Comparison of ENCODE assay signal across 21 cellular contexts in the genomic region with DNA sequence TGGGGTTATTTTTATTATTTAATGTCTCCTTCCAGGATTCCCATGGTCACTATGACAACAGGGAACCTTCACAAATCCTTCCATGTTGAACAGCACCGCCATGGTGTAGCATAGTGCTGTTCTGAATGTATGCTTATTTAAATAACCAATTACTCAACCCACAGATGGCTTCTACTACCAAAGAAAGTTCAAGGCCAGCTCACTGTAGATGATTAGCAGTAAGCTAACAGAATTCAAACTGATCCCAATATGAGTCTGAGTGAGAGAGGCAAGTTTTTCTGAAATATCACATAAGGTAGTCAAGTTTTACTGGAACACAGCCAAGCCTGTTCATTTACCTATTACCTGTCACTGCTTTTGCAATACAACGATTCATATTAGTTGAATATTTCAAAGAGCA. TPM values are rescaled to one million over a fixed set of nuclear protein-coding genes. Genes with fewer than 3 reads are reported as not detected.
A peak's percentile ranks its signal among the peaks of the same experiment; 100 is the strongest.
DNase-seq lines count a peak whose midpoint lies in the region; ATAC-seq, FAIRE-seq and TF ChIP-seq lines count a peak whose summit lies in the region.
"Had no signal": no experiment of that assay in that cellular context is flagged by ENCODE, and none has a peak within 500 bp of the region (broad histone marks: within the 10 kb centered on the region; RNA-seq: fewer than 3 reads in every experiment).

No MANE protein-coding gene starts in this region.

- H3K27ac ChIP-seq in CD4-positive, alpha-beta T cell (ENCODE audit: low read depth, low read length), result no peak overlapping the region
- H3K27ac ChIP-seq in tibial nerve (no peak overlapping the region), heart right ventricle (peak overlapping the region in 1 of 10 donors; percentile 3)
- H3K27ac ChIP-seq: thyroid gland had no signal

- peak overlapping the region; percentile 52 for H3K27ac Mint-ChIP-seq in CD4-positive, alpha-beta T cell
- H3K27ac Mint-ChIP-seq: activated naive CD8-positive, alpha-beta T cell treated with anti-CD3 and anti-CD28 coated beads, Interleukin-2, amount 50 U/mL, for 24 hours; dendritic cell treated with granulocyte-macrophage colony-stimulating factor and Interleukin-4, amounts not matched to agents 40 ng/mL and 50 ng/mL, for 4 days had no signal

- H3K36me3 ChIP-seq in tibial nerve (peaks cover 0 to 8% (median 0%) of the 10 kb centered on the region in 3 donors), heart right ventricle (peaks cover 0 to 7% (median 0%) of the 10 kb centered on the region in 9 donors)
- H3K36me3 ChIP-seq: thyroid gland had no signal

- CTCF ChIA-PET in CD4-positive, alpha-beta T cell (lab: Charles Lee), result no interaction called here

- POLR2A ChIA-PET in CD4-positive, alpha-beta T cell (lab: Charles Lee), result no interaction called here

- H3K27me3 Mint-ChIP-seq in CD4-positive, alpha-beta T cell, result no peaks in the 10 kb centered on the region
- H3K27me3 Mint-ChIP-seq: activated naive CD8-positive, alpha-beta T cell treated with anti-CD3 and anti-CD28 coated beads, Interleukin-2, amount 50 U/mL, for 24 hours; dendritic cell treated with granulocyte-macrophage colony-stimulating factor and Interleukin-4, amounts not matched to agents 40 ng/mL and 50 ng/mL, for 4 days had no signal

- H3K4me1 Mint-ChIP-seq in CD4-positive, alpha-beta T cell (ENCODE audit: low read depth), result peaks cover 70% of the 10 kb centered on the region

- TF ChIP-seq CTCF in CD4-positive, alpha-beta T cell (IDR thresholded peaks at IDR 0.05), result no peak
- TF ChIP-seq CTCF in epithelial cell of esophagus (IDR thresholded peaks at IDR 0.05; ENCODE audit: insufficient read depth, low read depth, low read length, missing control alignments), result no peak
- TF ChIP-seq CTCF in tibial nerve (IDR thresholded peaks at IDR 0.05), result no peak
- TF ChIP-seq CTCF in heart right ventricle (IDR thresholded peaks at IDR 0.05), result no peak

- no peak for DNase-seq in CD4-positive, alpha-beta T cell
- DNase-seq in GM19239 (ENCODE audit: insufficient read length, low spot score) (no peak), epithelial cell of esophagus (ENCODE audit: low read depth) (peak; percentile 61), H54 (ENCODE audit: insufficient read length, low spot score) (no peak), NCI-H446 (lab: John Stamatoyannopoulos, UW) (no peak), tibial nerve (ENCODE audit: low spot score in 2 of 2) (no peak), heart right ventricle (no peak)
- DNase-seq: activated CD4-positive, alpha-beta T cell treated with anti-CD3 and anti-CD28 coated beads for 1 hour; activated naive CD8-positive, alpha-beta T cell treated with anti-CD3 and anti-CD28 coated beads, Interleukin-2, amount 50 U/mL, for 24 hours; DMS79 treated with DMSO at 0.1 percent for 48 hours; NCI-H1048; NCI-H2081; NCI-H510A; NK-92 treated with Interleukin-12 subunit alpha and Interleukin-12 subunit beta, amount 100 ng/mL, for 24 hours; RPMI8226; stimulated activated CD4-positive, alpha-beta T cell treated with anti-CD3 and anti-CD28 coated beads, Interleukin-2, amount 100 ng/mL, for 48 hours; stimulated activated naive CD8-positive, alpha-beta T cell treated with anti-CD3 and anti-CD28 coated beads, Interleukin-15, Interleukin-2, amounts not matched to agents 100 U/mL and 50 U/mL, for 24 hours; thyroid gland had no signal

- no peaks in the 10 kb centered on the region for H3K9me3 Mint-ChIP-seq in CD4-positive, alpha-beta T cell
- H3K9me3 Mint-ChIP-seq: activated naive CD8-positive, alpha-beta T cell treated with anti-CD3 and anti-CD28 coated beads, Interleukin-2, amount 50 U/mL, for 24 hours; dendritic cell treated with granulocyte-macrophage colony-stimulating factor and Interleukin-4, amounts not matched to agents 40 ng/mL and 50 ng/mL, for 4 days had no signal

- peaks cover 29% of the 10 kb centered on the region for H3K36me3 Mint-ChIP-seq in CD4-positive, alpha-beta T cell (ENCODE audit: low read depth)

- TF ChIP-seq EP300 in tibial nerve (IDR thresholded peaks at IDR 0.05), result no peak

- intact Hi-C loops in CD4-positive, alpha-beta T cell (cut with DNase I, micrococcal nuclease), result loop anchor here in 1 of 2 experiments (5.0 kb wide), 1 partner anchor 49 kb away; a partner anchor contains a TSS
- intact Hi-C loops in heart right ventricle (cut with DNase I), result loop anchor here in 8 of 10 donors (5.0 to 10.0 kb wide), 8 partner anchors 44 to 119 kb away; a partner anchor contains a TSS

- H3K4me1 ChIP-seq in tibial nerve, result peaks cover 0 to 33% (median 3%) of the 10 kb centered on the region in 4 donors
- H3K4me1 ChIP-seq in heart right ventricle, result peaks cover 2 to 64% (median 37%) of the 10 kb centered on the region in 9 donors

- no peaks in the 10 kb centered on the region for H3K27me3 ChIP-seq in CD4-positive, alpha-beta T cell (ENCODE audit: control insufficient read depth, insufficient read depth, low read length)
- H3K27me3 ChIP-seq in tibial nerve (no peaks in the 10 kb centered on the region), heart right ventricle (no peaks in the 10 kb centered on the region)
- H3K27me3 ChIP-seq: thyroid gland had no signal

- H3K4me3 ChIP-seq in epithelial cell of esophagus (ENCODE audit: low read length) (no peak overlapping the region), tibial nerve (no peak overlapping the region), heart right ventricle (no peak overlapping the region)
- H3K4me3 ChIP-seq: smooth muscle cell, thyroid gland had no signal

- TF ChIP-seq POLR2A in H54 (IDR thresholded peaks at IDR 0.05; ENCODE audit: low read depth, low read length), result no peak
- TF ChIP-seq POLR2A in tibial nerve (IDR thresholded peaks at IDR 0.05), result no peak

- peak overlapping the region; percentile 25 for H3K4me3 Mint-ChIP-seq in CD4-positive, alpha-beta T cell
- H3K4me3 Mint-ChIP-seq: activated naive CD8-positive, alpha-beta T cell treated with anti-CD3 and anti-CD28 coated beads, Interleukin-2, amount 50 U/mL, for 24 hours; dendritic cell treated with granulocyte-macrophage colony-stimulating factor and Interleukin-4, amounts not matched to agents 40 ng/mL and 50 ng/mL, for 4 days had no signal

- WGBS in tibial nerve, 2 donors, result 89 to 90% methylated on average over 2 of the region's 2 CpGs
- WGBS in heart right ventricle, 2 donors, result 84 to 92% methylated on average over 2 of the region's 2 CpGs

- ATAC-seq in CD4-positive, alpha-beta T cell (ENCODE audit: poor library complexity), result no peak
- ATAC-seq in HG03460 (IDR thresholded peaks at IDR 0.05; ENCODE audit: unreplicated experiment) (peak; percentile 28), heart right ventricle (no peak)
- ATAC-seq: activated naive CD8-positive, alpha-beta T cell treated with anti-CD3 and anti-CD28 coated beads, Interleukin-2, amount 50 U/mL, for 24 hours; stimulated activated naive CD8-positive, alpha-beta T cell treated with anti-CD3 and anti-CD28 coated beads, Interleukin-15, Interleukin-2, amounts not matched to agents 100 U/mL and 50 U/mL, for 24 hours had no signal

- H3K9me3 ChIP-seq in CD4-positive, alpha-beta T cell (ENCODE audit: control insufficient read depth, low read length), result no peaks in the 10 kb centered on the region
- H3K9me3 ChIP-seq in tibial nerve (no peaks in the 10 kb centered on the region), heart right ventricle (no peaks in the 10 kb centered on the region)
- H3K9me3 ChIP-seq: thyroid gland had no signal

- FAIRE-seq in GM19239 (lab: Jason Lieb, UNC) (peak; percentile 84), H54 (lab: Jason Lieb, UNC) (no peak)

RNA-seq across cellular contexts. Expression of a gene that starts 51.2 kb away (rescaled TPM):
- total RNA-seq in CD4-positive, alpha-beta T cell, result 10 to 100 TPM; 58.0 to 58.5 TPM
- total RNA-seq in tibial nerve (100 to 1,000 TPM in 1 of 4 donors, 10 to 100 TPM in 3; 72.8 to 164 (median 88.6) TPM), heart right ventricle (10 to 100 TPM; 52.9 to 90.6 (median 76.4) TPM)
- 10 to 100 TPM; 10.1 to 16.5 TPM for polyA plus RNA-seq in heart right ventricle
